Comparison of ENCODE assay signal across 8 cellular contexts in genomic region chr14:104690266-104690711, GRCh38. TPM values are rescaled to one million over a fixed set of nuclear protein-coding genes. Genes with fewer than 3 reads are reported as not detected.
DNase-seq lines count a peak whose midpoint lies in the region; ATAC-seq, FAIRE-seq and TF ChIP-seq lines count a peak whose summit lies in the region.

No MANE protein-coding gene starts in this region.

- H3K4me3 ChIP-seq in HEK293 (ENCODE audit: low read depth, low read length) (peak overlapping the region; percentile 85), iPS DF 6.9 (ENCODE audit: low read length) (peak overlapping the region; percentile 71; the same call in 1 of the 2 replicates)

- H3K4me1 ChIP-seq in HEK293 (ENCODE audit: control insufficient read depth, insufficient read depth, low read length) = no peaks in the 10 kb centered on the region; the same call in 1 of the 2 replicates
- H3K4me1 ChIP-seq in iPS DF 6.9 (ENCODE audit: control insufficient read depth, insufficient read depth, low read length) = peaks cover 16% of the 10 kb centered on the region

- TF ChIP-seq CTCF in HEK293 (tag by site-specific recombination; IDR thresholded peaks at IDR 0.05) = no peak
- no peak for TF ChIP-seq CTCF in GM13976 (IDR thresholded peaks at IDR 0.05; ENCODE audit: borderline replicate concordance, control extremely low read depth, extremely low read depth, insufficient read depth, missing control alignments)

- no peaks in the 10 kb centered on the region for H3K9me3 Mint-ChIP-seq in activated T-helper 1 cell treated with anti-CD3 and anti-CD28 coated beads, Interleukin-12 subunit alpha, Interleukin-12 subunit beta, Interleukin-2, Interleukin-4 antibody, amounts not matched to agents 30 ng/mL and 10 ng/mL and 1 ng/mL, durations not matched to agents 14 hours and 24 hours and 36 hours
- H3K9me3 Mint-ChIP-seq in stimulated activated memory B cell treated with anti-CD40 and anti-IgM and Interleukin-4, amounts not matched to agents 10 μg/mL and 1 μg/mL and 100 μg/mL, for 72 hours = peaks cover 3% of the 10 kb centered on the region

- peak overlapping the region; percentile 85 for H3K4me3 Mint-ChIP-seq in activated T-helper 1 cell treated with anti-CD3 and anti-CD28 coated beads, Interleukin-12 subunit alpha, Interleukin-12 subunit beta, Interleukin-2, Interleukin-4 antibody, amounts not matched to agents 30 ng/mL and 10 ng/mL and 1 ng/mL, durations not matched to agents 14 hours and 24 hours and 36 hours
- peak overlapping the region; percentile 78 for H3K4me3 Mint-ChIP-seq in stimulated activated memory B cell treated with anti-CD40 and anti-IgM and Interleukin-4, amounts not matched to agents 10 μg/mL and 1 μg/mL and 100 μg/mL, for 72 hours

- no peaks in the 10 kb centered on the region for H3K9me3 ChIP-seq in HEK293 (ENCODE audit: control insufficient read depth, insufficient read depth, low read depth, low read length)
- no peaks in the 10 kb centered on the region for H3K9me3 ChIP-seq in iPS DF 6.9 (ENCODE audit: control insufficient read depth, insufficient read depth, low read length)

- no peak overlapping the region for H3K27ac Mint-ChIP-seq in activated T-helper 1 cell treated with anti-CD3 and anti-CD28 coated beads, Interleukin-12 subunit alpha, Interleukin-12 subunit beta, Interleukin-2, Interleukin-4 antibody, amounts not matched to agents 30 ng/mL and 10 ng/mL and 1 ng/mL, durations not matched to agents 14 hours and 24 hours and 36 hours
- H3K27ac Mint-ChIP-seq in stimulated activated memory B cell treated with anti-CD40 and anti-IgM and Interleukin-4, amounts not matched to agents 10 μg/mL and 1 μg/mL and 100 μg/mL, for 72 hours = peak overlapping the region; percentile 62

- TF ChIP-seq POLR2A in H54 (IDR thresholded peaks at IDR 0.05; ENCODE audit: low read depth, low read length) = no peak

- H3K27ac ChIP-seq in HEK293 (ENCODE audit: extremely low read depth, low read depth, low read length) = peak overlapping the region; percentile 69; the same call in 1 of the 2 replicates
- no peak overlapping the region for H3K27ac ChIP-seq in iPS DF 6.9 (ENCODE audit: low read length)

- no peak for FAIRE-seq in H54 (lab: Jason Lieb, UNC)

- no peaks in the 10 kb centered on the region for H3K27me3 ChIP-seq in iPS DF 6.9 (ENCODE audit: control insufficient read depth, insufficient read depth, low read length)

- H3K27me3 Mint-ChIP-seq in activated T-helper 1 cell treated with anti-CD3 and anti-CD28 coated beads, Interleukin-12 subunit alpha, Interleukin-12 subunit beta, Interleukin-2, Interleukin-4 antibody, amounts not matched to agents 30 ng/mL and 10 ng/mL and 1 ng/mL, durations not matched to agents 14 hours and 24 hours and 36 hours (ENCODE audit: insufficient read depth) = no peaks in the 10 kb centered on the region
- H3K27me3 Mint-ChIP-seq in stimulated activated memory B cell treated with anti-CD40 and anti-IgM and Interleukin-4, amounts not matched to agents 10 μg/mL and 1 μg/mL and 100 μg/mL, for 72 hours = no peaks in the 10 kb centered on the region

- POLR2A ChIA-PET in HEK293 (lab: Yijun Ruan, JAX) = interaction anchor here (0.6 kb wide), 1 partner anchor 898 kb away, joined by 12 read pairs; no protein-coding TSS in a partner anchor

- H3K36me3 ChIP-seq in HEK293 (ENCODE audit: control insufficient read depth in 2 of 2, insufficient read depth in 1 of 2, low read length in 2 of 2) = peaks cover 0 to 32% of the 10 kb centered on the region in 2 experiments; a peak in 1 of 3 replicates
- H3K36me3 ChIP-seq in iPS DF 6.9 (ENCODE audit: control insufficient read depth, insufficient read depth, low read length) = peaks cover 6% of the 10 kb centered on the region; the same call in 1 of the 2 replicates

- no peak for DNase-seq in activated T-helper 1 cell treated with anti-CD3 and anti-CD28 coated beads, Interleukin-12 subunit alpha, Interleukin-12 subunit beta, Interleukin-2, Interleukin-4 antibody, amounts not matched to agents 30 ng/mL and 10 ng/mL and 1 ng/mL, durations not matched to agents 14 hours and 24 hours and 36 hours (ENCODE audit: low spot score)
- DNase-seq in iPS DF 6.9 (ENCODE audit: low read depth, low spot score) (no peak), H54 (ENCODE audit: insufficient read length, low spot score) (no peak), GM13976 (ENCODE audit: low spot score) (no peak), HuH-7 (ENCODE audit: low spot score) (no peak)

- H3K4me1 Mint-ChIP-seq in activated T-helper 1 cell treated with anti-CD3 and anti-CD28 coated beads, Interleukin-12 subunit alpha, Interleukin-12 subunit beta, Interleukin-2, Interleukin-4 antibody, amounts not matched to agents 30 ng/mL and 10 ng/mL and 1 ng/mL, durations not matched to agents 14 hours and 24 hours and 36 hours (ENCODE audit: low read depth) = peaks cover 45% of the 10 kb centered on the region
- peaks cover 77% of the 10 kb centered on the region for H3K4me1 Mint-ChIP-seq in stimulated activated memory B cell treated with anti-CD40 and anti-IgM and Interleukin-4, amounts not matched to agents 10 μg/mL and 1 μg/mL and 100 μg/mL, for 72 hours

- no peak for ATAC-seq in stimulated activated memory B cell treated with anti-CD40 and anti-IgM and Interleukin-4, amounts not matched to agents 10 μg/mL and 1 μg/mL and 100 μg/mL, for 72 hours
- no peak for ATAC-seq in HG03521 (IDR thresholded peaks at IDR 0.05; ENCODE audit: unreplicated experiment)

- CTCF ChIA-PET in HEK293 (lab: Yijun Ruan, JAX) = interaction anchor here (0.6 to 1.4 kb wide), 6 partner anchors 12 to 115 kb away, joined by 3 to 6 read pairs (median 3); partner anchors contain the start of gene SIVA1

- in situ Hi-C loops in GM13976 (cut with MboI; ENCODE audit: low sequenced_read_pairs, unreplicated experiment) = no loop called here

- H3K36me3 Mint-ChIP-seq in activated T-helper 1 cell treated with anti-CD3 and anti-CD28 coated beads, Interleukin-12 subunit alpha, Interleukin-12 subunit beta, Interleukin-2, Interleukin-4 antibody, amounts not matched to agents 30 ng/mL and 10 ng/mL and 1 ng/mL, durations not matched to agents 14 hours and 24 hours and 36 hours (ENCODE audit: low read depth) = no peaks in the 10 kb centered on the region
- no peaks in the 10 kb centered on the region for H3K36me3 Mint-ChIP-seq in stimulated activated memory B cell treated with anti-CD40 and anti-IgM and Interleukin-4, amounts not matched to agents 10 μg/mL and 1 μg/mL and 100 μg/mL, for 72 hours

- no CpG with 5 or more reads among the region's 12 CpGs for WGBS in iPS DF 6.9 (ENCODE audit: insufficient coverage, insufficient read length)

- intact Hi-C loops in activated T-helper 1 cell treated with anti-CD3 and anti-CD28 coated beads, Interleukin-12 subunit alpha, Interleukin-12 subunit beta, Interleukin-2, Interleukin-4 antibody, amounts not matched to agents 30 ng/mL and 10 ng/mL and 1 ng/mL, durations not matched to agents 14 hours and 24 hours and 36 hours (cut with micrococcal nuclease) = loop anchor here (2.0 kb wide), 1 partner anchor 33 kb away; no protein-coding TSS in a partner anchor

TF ChIP-seq in HEK293, 187 proteins besides CTCF, POLR2A, EP300 and RAD21 (continues in another document):
- no peak for TF ChIP-seq ZNF302 (tag by site-specific recombination; IDR thresholded peaks at IDR 0.05; ENCODE audit: low read depth)
- TF ChIP-seq ZIC2 (tag by site-specific recombination; IDR thresholded peaks at IDR 0.05) = peak; percentile 90
- no peak for TF ChIP-seq ZSCAN30 (tag by site-specific recombination; IDR thresholded peaks at IDR 0.05)
- TF ChIP-seq SCRT2 (tag by site-specific recombination; IDR thresholded peaks at IDR 0.05) = no peak
- TF ChIP-seq ZNF354C (tag by site-specific recombination; IDR thresholded peaks at IDR 0.05; ENCODE audit: borderline replicate concordance, low read depth) = no peak
- TF ChIP-seq ZFP37 (tag by site-specific recombination; IDR thresholded peaks at IDR 0.05) = no peak
- TF ChIP-seq ZNF530 (tag by site-specific recombination; IDR thresholded peaks at IDR 0.05; ENCODE audit: low read depth) = no peak
- TF ChIP-seq ZNF391 (tag by site-specific recombination; IDR thresholded peaks at IDR 0.05; ENCODE audit: borderline replicate concordance, low read depth) = no peak
- 0 out of 2 replicates have a peak, but pooled peaks have one; percentile 16 for TF ChIP-seq KLF8 (tag by site-specific recombination; IDR thresholded peaks at IDR 0.05)
- TF ChIP-seq MZF1 (tag by site-specific recombination; IDR thresholded peaks at IDR 0.05; ENCODE audit: borderline replicate concordance) = no peak
- TF ChIP-seq ZNF211 (tag by site-specific recombination; IDR thresholded peaks at IDR 0.05; ENCODE audit: low read depth) = no peak
- no peak for TF ChIP-seq ZNF18 (tag by site-specific recombination; IDR thresholded peaks at IDR 0.05)
- TF ChIP-seq ZNF239 (tag by site-specific recombination; IDR thresholded peaks at IDR 0.05) = no peak
- no peak for TF ChIP-seq ZNF501 (tag by site-specific recombination; IDR thresholded peaks at IDR 0.05)

RNA-seq across cellular contexts. Expression of gene INF2, which starts 0.9 kb away (rescaled TPM):
- 86.6 and 91.6 TPM in 2 replicates for total RNA-seq in activated T-helper 1 cell treated with anti-CD3 and anti-CD28 coated beads, Interleukin-12 subunit alpha, Interleukin-12 subunit beta, Interleukin-2, Interleukin-4 antibody, amounts not matched to agents 30 ng/mL and 10 ng/mL and 1 ng/mL, durations not matched to agents 14 hours and 24 hours and 36 hours

RNA-seq across cellular contexts. Expression of gene ADSS1, which starts 33.7 kb away (rescaled TPM):
- 1.1 and 1.2 TPM in 2 replicates for total RNA-seq in activated T-helper 1 cell treated with anti-CD3 and anti-CD28 coated beads, Interleukin-12 subunit alpha, Interleukin-12 subunit beta, Interleukin-2, Interleukin-4 antibody, amounts not matched to agents 30 ng/mL and 10 ng/mL and 1 ng/mL, durations not matched to agents 14 hours and 24 hours and 36 hours
